In genomic region chr5:5483350-5483749, GRCh38 we compare ENCODE assay signal across 17 cellular contexts.
A peak's percentile ranks its signal among the peaks of the same experiment; 100 is the strongest.
DNase-seq lines count a peak whose midpoint lies in the region; ATAC-seq and TF ChIP-seq lines count a peak whose summit lies in the region.
"Had no signal": no experiment of that assay in that cellular context is flagged by ENCODE, and none has a peak within 500 bp of the region (broad histone marks: within the 10 kb centered on the region; RNA-seq: fewer than 3 reads in every experiment).

No MANE protein-coding gene starts in this region.

- H3K27ac ChIP-seq in GM23338 (ENCODE audit: low read depth) (no peak overlapping the region), HUES6 (ENCODE audit: low read depth, low read length) (0 out of 2 replicates have a peak overlapping the region, but pooled peaks have one; percentile 40), left lung (no peak overlapping the region), gastrocnemius medialis (peak overlapping the region; percentile 71 to 85 (median 84))
- H3K27ac ChIP-seq: KMS-11 had no signal

- ATAC-seq in GM23338, result no peak; the same call in 2 of the 3 replicates
- peak; percentile 90 for ATAC-seq in left lung
- ATAC-seq in gastrocnemius medialis, result peak in 1 of 2 donors; percentile 30
- ATAC-seq: PC-3 had no signal

- H3K27me3 ChIP-seq in GM23338 (ENCODE audit: insufficient read depth) (no peaks in the 10 kb centered on the region), HUES6 (ENCODE audit: control insufficient read depth, insufficient read depth, low read length) (no peaks in the 10 kb centered on the region), left lung (no peaks in the 10 kb centered on the region), gastrocnemius medialis (no peaks in the 10 kb centered on the region)

- peaks cover 2% of the 10 kb centered on the region for H3K27me3 Mint-ChIP-seq in GM23338 (ENCODE audit: insufficient read depth, low read depth, poor library complexity)
- H3K27me3 Mint-ChIP-seq in CD14-positive monocyte (ENCODE audit: low read depth in 3 of 3), result no peaks in the 10 kb centered on the region
- H3K27me3 Mint-ChIP-seq: B cell; CD4-positive, alpha-beta memory T cell had no signal

- no peaks in the 10 kb centered on the region for H3K79me2 ChIP-seq in GM23338 (replicated peaks; ENCODE audit: insufficient read depth)

- DNase-seq in GM23338 (ENCODE audit: low spot score) (no peak), left lung (no peak), gastrocnemius medialis (no peak), NCI-H187 treated with DMSO at 0.1 percent for 48 hours (lab: John Stamatoyannopoulos, UW) (no peak), CD14-positive monocyte (ENCODE audit: low spot score) (no peak), NCI-H1417 (lab: John Stamatoyannopoulos, UW) (no peak)
- DNase-seq: CD4-positive, alpha-beta memory T cell; DMS79; NCI-H1048; NCI-H146; NCI-H2081 treated with DMSO at 0.1 percent for 48 hours; NCI-H510A treated with DMSO at 0.1 percent for 48 hours; NCI-H82; PC-3 had no signal

- TF ChIP-seq CTCF in GM23338 (conservative IDR thresholded peaks at IDR 0.05; ENCODE audit: low read depth in 2 of 2) (no peak), left lung (IDR thresholded peaks at IDR 0.05) (no peak), gastrocnemius medialis (IDR thresholded peaks at IDR 0.05 in 4 of 5, conservative IDR thresholded peaks at IDR 0.05 in 1 of 5) (no peak), CD14-positive monocyte (IDR thresholded peaks at IDR 0.05) (no peak)

- in situ Hi-C loops in gastrocnemius medialis (cut with MboI; ENCODE audit: low sequenced_read_pairs in 4 of 4), result loop anchor here in 3 of 4 donors (10.0 to 25.0 kb wide), 2 partner anchors 1091 to 1104 kb away; no protein-coding TSS in a partner anchor

- no peak overlapping the region for H3K9ac ChIP-seq in HUES6 (ENCODE audit: low read length)
- H3K9ac ChIP-seq: KMS-11 had no signal

- no peaks in the 10 kb centered on the region for H3K9me2 ChIP-seq in GM23338 (ENCODE audit: insufficient read depth)

- H3K36me3 ChIP-seq in GM23338 (ENCODE audit: insufficient read depth) (no peaks in the 10 kb centered on the region; the same call in 1 of the 2 replicates), HUES6 (ENCODE audit: control insufficient read depth, insufficient read depth, low read length) (peaks cover 42% of the 10 kb centered on the region), left lung (peaks cover 0 to 36% of the 10 kb centered on the region in 2 donors), gastrocnemius medialis (peaks cover 0 to 7% of the 10 kb centered on the region in 2 donors)

- H3K4me1 Mint-ChIP-seq in GM23338 (peaks cover 14% of the 10 kb centered on the region), CD14-positive monocyte (peaks cover 12% of the 10 kb centered on the region)

- H3K4me3 Mint-ChIP-seq in GM23338 (no peak overlapping the region), CD14-positive monocyte (no peak overlapping the region)
- H3K4me3 Mint-ChIP-seq: B cell; CD4-positive, alpha-beta memory T cell had no signal

- H3K36me3 Mint-ChIP-seq in GM23338 (ENCODE audit: low read depth) (peaks cover 24% of the 10 kb centered on the region; the same call in 2 of the 3 replicates), CD14-positive monocyte (peaks cover 26 to 34% of the 10 kb centered on the region in 2 donors)

- peaks cover 17% of the 10 kb centered on the region for H3K4me1 ChIP-seq in GM23338 (ENCODE audit: insufficient read depth)
- H3K4me1 ChIP-seq in HUES6 (ENCODE audit: control insufficient read depth, insufficient read depth, low read length), result peaks cover 12% of the 10 kb centered on the region
- H3K4me1 ChIP-seq in left lung, result no peaks in the 10 kb centered on the region
- peaks cover 23 to 28% of the 10 kb centered on the region in 2 donors for H3K4me1 ChIP-seq in gastrocnemius medialis

- peaks cover 3% of the 10 kb centered on the region; the same call in 1 of the 3 replicates for H3K9me3 Mint-ChIP-seq in GM23338
- H3K9me3 Mint-ChIP-seq in CD14-positive monocyte, result no peaks in the 10 kb centered on the region
- H3K9me3 Mint-ChIP-seq: CD4-positive, alpha-beta memory T cell had no signal

- intact Hi-C loops in left lung (cut with DNase I), result no loop called here
- intact Hi-C loops in gastrocnemius medialis (cut with DNase I; ENCODE audit: low total_unique reads), result loop anchor here (5.0 kb wide), 3 partner anchors 969 to 1344 kb away; partner anchors contain the start of gene TENT4A
- intact Hi-C loops in CD14-positive monocyte (cut with micrococcal nuclease), result no loop called here

- no peak for TF ChIP-seq POLR2A in gastrocnemius medialis (IDR thresholded peaks at IDR 0.05)

- H3K4me3 ChIP-seq in GM23338, result no peak overlapping the region
- H3K4me3 ChIP-seq in HUES6 (ENCODE audit: low read depth, low read length), result no peak overlapping the region
- no peak overlapping the region for H3K4me3 ChIP-seq in left lung
- no peak overlapping the region for H3K4me3 ChIP-seq in gastrocnemius medialis

- peaks cover 3% of the 10 kb centered on the region for H4K20me1 ChIP-seq in GM23338 (replicated peaks; ENCODE audit: insufficient read depth)

- H3K4me2 ChIP-seq in GM23338, result 0 out of 2 replicates have a peak overlapping the region, but pooled peaks have one; percentile 7
- H3K4me2 ChIP-seq: KMS-11 had no signal

- no peak overlapping the region for H2AFZ ChIP-seq in GM23338

- H3K9me3 ChIP-seq in HUES6 (ENCODE audit: control insufficient read depth, insufficient read depth, low read depth, low read length) (no peaks in the 10 kb centered on the region), left lung (no peaks in the 10 kb centered on the region), gastrocnemius medialis (no peaks in the 10 kb centered on the region)

- no peaks in the 10 kb centered on the region for H3F3A ChIP-seq in GM23338 (replicated peaks; ENCODE audit: low read depth)

- peak overlapping the region; percentile 52; the same call in 1 of the 2 replicates for H3K27ac Mint-ChIP-seq in GM23338
- H3K27ac Mint-ChIP-seq in CD14-positive monocyte, result no peak overlapping the region
- H3K27ac Mint-ChIP-seq: B cell had no signal

TF ChIP-seq in GM23338, 12 proteins besides CTCF, POLR2A, EP300 and RAD21 (continues in another document):
- no peak for TF ChIP-seq STAT1 (IDR thresholded peaks at IDR 0.05; ENCODE audit: unreplicated experiment)
- TF ChIP-seq ETS1 (IDR thresholded peaks at IDR 0.05), result no peak
- TF ChIP-seq EZH2phosphoT487 (IDR thresholded peaks at IDR 0.05; ENCODE audit: unreplicated experiment), result no peak
- no peak for TF ChIP-seq REST (IDR thresholded peaks at IDR 0.05; ENCODE audit: unreplicated experiment)

Comparison
In these comparisons a context has a peak if more than half of its experiments do, and no peak if none do; other contexts are left out.
1. H3K27ac ChIP-seq: peak in HUES6 (single experiment) and gastrocnemius medialis (4 of 4); none in GM23338 (single experiment) and left lung (0 of 2).